Comparison of ENCODE assay signal across 14 cellular contexts in the genomic region with DNA sequence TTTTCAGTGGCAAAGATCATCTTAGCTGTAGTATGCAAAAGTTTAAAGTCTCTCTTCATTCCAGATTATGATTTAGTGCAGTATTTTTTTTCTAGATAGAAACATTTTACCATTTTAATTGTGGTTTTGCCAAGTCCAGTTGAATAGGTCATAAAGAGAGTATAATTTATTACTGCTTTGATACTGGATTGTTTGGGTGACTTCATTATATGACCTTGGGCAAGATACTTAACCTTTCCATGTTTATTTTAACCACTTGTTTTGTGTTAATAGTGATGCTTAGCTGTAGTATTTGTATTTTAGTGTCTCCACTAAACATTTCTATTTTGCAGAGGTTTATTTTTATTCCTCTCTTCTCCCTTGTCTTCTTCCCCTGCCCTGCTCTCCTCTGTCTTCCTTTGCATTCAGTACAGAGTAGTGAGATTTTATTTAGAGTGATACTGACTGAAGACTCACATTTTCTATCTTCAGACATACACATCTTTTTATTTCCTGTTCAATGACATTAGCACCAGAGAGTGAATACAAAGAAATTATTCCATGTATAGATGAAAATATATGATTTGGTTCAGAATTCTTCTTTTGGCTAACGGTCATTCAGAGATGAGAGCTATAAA.
DNase-seq lines count a peak whose midpoint lies in the region; FAIRE-seq and TF ChIP-seq lines count a peak whose summit lies in the region.
"Had no signal": no experiment of that assay in that cellular context is flagged by ENCODE, and none has a peak within 500 bp of the region (broad histone marks: within the 10 kb centered on the region; RNA-seq: fewer than 3 reads in every experiment).

No MANE protein-coding gene starts in this region.

- peak; percentile 43 for FAIRE-seq in colon (lab: Jason Lieb, UNC)
- FAIRE-seq: HepG2 had no signal

- H3K27me3 ChIP-seq in sigmoid colon, result no peaks in the 10 kb centered on the region

- WGBS in sigmoid colon, 2 donors, result 93 to 96% methylated on average over 1 of the region's 1 CpG

- no peaks in the 10 kb centered on the region for H3K9me3 ChIP-seq in sigmoid colon

- H3K4me1 ChIP-seq in sigmoid colon, result peaks cover 0 to 47% (median 30%) of the 10 kb centered on the region in 4 donors

- CTCF ChIA-PET in HEK293T (lab: Yijun Ruan, JAX), result interaction anchor here (3.2 kb wide), 1 partner anchor 88 kb away, joined by 14 read pairs; no protein-coding TSS in a partner anchor

- H3K4me3 ChIP-seq in sigmoid colon, result no peak overlapping the region

- no peak for TF ChIP-seq POLR2A in sigmoid colon (IDR thresholded peaks at IDR 0.05)

- TF ChIP-seq EP300 in sigmoid colon (IDR thresholded peaks at IDR 0.05), result no peak

- POLR2A ChIA-PET in HEK293T (lab: Yijun Ruan, JAX), result interaction anchor here (1.4 kb wide), 1 partner anchor 11 kb away, joined by 4 read pairs; no protein-coding TSS in a partner anchor

- H3K27ac ChIP-seq in sigmoid colon, result peak overlapping the region in 3 of 4 donors; percentile 18 to 72 (median 67)

- no peaks in the 10 kb centered on the region for H3K36me3 ChIP-seq in sigmoid colon

- DNase-seq in DMS53 treated with DMSO at 0.1 percent for 48 hours (lab: John Stamatoyannopoulos, UW; ENCODE audit: unreplicated experiment), result peak; percentile 14
- DNase-seq in HEK293T (ENCODE audit: extremely low spot score), result no peak
- no peak for DNase-seq in sigmoid colon
- DNase-seq in SIG-M5 (lab: John Stamatoyannopoulos, UW), result no peak
- DNase-seq in NCI-H69 (lab: John Stamatoyannopoulos, UW), result no peak
- no peak for DNase-seq in NCI-H187 treated with DMSO at 0.1 percent for 48 hours (lab: John Stamatoyannopoulos, UW)
- DNase-seq: activated naive CD8-positive, alpha-beta T cell treated with anti-CD3 and anti-CD28 coated beads, Interleukin-2, amount 50 U/mL, for 24 hours; activated T-cell treated with anti-CD3 and anti-CD28 coated beads, Interleukin-2, amount 50 U/mL, for 24 hours; endodermal cell; foreskin fibroblast; GF-D8; SHP77 had no signal

- TF ChIP-seq CTCF in sigmoid colon (IDR thresholded peaks at IDR 0.05), result no peak

- intact Hi-C loops in sigmoid colon (cut with DNase I), result loop anchor here (5.0 kb wide), 1 partner anchor 76 kb away; no protein-coding TSS in a partner anchor

TF ChIP-seq in HEK293T, 16 proteins besides CTCF, POLR2A, EP300 and RAD21:
- no peak for TF ChIP-seq HDGF (IDR thresholded peaks at IDR 0.05; ENCODE audit: borderline replicate concordance)
- no peak for TF ChIP-seq TARDBP (IDR thresholded peaks at IDR 0.05)
- no peak for TF ChIP-seq SP1 (IDR thresholded peaks at IDR 0.05)
- no peak for TF ChIP-seq FOXK2 (IDR thresholded peaks at IDR 0.05)
- no peak for TF ChIP-seq ARNT (IDR thresholded peaks at IDR 0.05)
- no peak for TF ChIP-seq NFRKB (IDR thresholded peaks at IDR 0.05)
- TF ChIP-seq FOXM1 (IDR thresholded peaks at IDR 0.05; ENCODE audit: borderline replicate concordance), result no peak
- peak; percentile 35; the same call in 1 of the 2 replicates for TF ChIP-seq CTBP1 (IDR thresholded peaks at IDR 0.05; ENCODE audit: borderline replicate concordance)
- TF ChIP-seq SUZ12 (IDR thresholded peaks at IDR 0.05), result no peak
- TF ChIP-seq ELF4 (IDR thresholded peaks at IDR 0.05), result no peak
- TF ChIP-seq L3MBTL2 (conservative IDR thresholded peaks at IDR 0.05), result no peak
- TF ChIP-seq BHLHE40 (IDR thresholded peaks at IDR 0.05; ENCODE audit: borderline replicate concordance), result no peak
- no peak for TF ChIP-seq LEF1 (IDR thresholded peaks at IDR 0.05; ENCODE audit: borderline replicate concordance)
- no peak for TF ChIP-seq FOXA1 (IDR thresholded peaks at IDR 0.05)
- TF ChIP-seq ZNF384 (IDR thresholded peaks at IDR 0.05), result no peak
- TF ChIP-seq, protein P1, sequence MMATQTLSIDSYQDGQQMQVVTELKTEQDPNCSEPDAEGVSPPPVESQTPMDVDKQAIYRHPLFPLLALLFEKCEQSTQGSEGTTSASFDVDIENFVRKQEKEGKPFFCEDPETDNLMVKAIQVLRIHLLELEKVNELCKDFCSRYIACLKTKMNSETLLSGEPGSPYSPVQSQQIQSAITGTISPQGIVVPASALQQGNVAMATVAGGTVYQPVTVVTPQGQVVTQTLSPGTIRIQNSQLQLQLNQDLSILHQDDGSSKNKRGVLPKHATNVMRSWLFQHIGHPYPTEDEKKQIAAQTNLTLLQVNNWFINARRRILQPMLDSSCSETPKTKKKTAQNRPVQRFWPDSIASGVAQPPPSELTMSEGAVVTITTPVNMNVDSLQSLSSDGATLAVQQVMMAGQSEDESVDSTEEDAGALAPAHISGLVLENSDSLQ (IDR thresholded peaks at IDR 0.05), result peak; percentile 58
